Comparison of ENCODE assay signal across 11 cellular contexts in genomic region chr20:23178806-23179205, GRCh38.
DNase-seq lines count a peak whose midpoint lies in the region; ATAC-seq and TF ChIP-seq lines count a peak whose summit lies in the region.
"Had no signal": no experiment of that assay in that cellular context is flagged by ENCODE, and none has a peak within 500 bp of the region (broad histone marks: within the 10 kb centered on the region; RNA-seq: fewer than 3 reads in every experiment).

No MANE protein-coding gene starts in this region.

- intact Hi-C loops in left ventricle myocardium inferior (cut with micrococcal nuclease) (no loop called here), psoas muscle (cut with DNase I) (loop anchor here in 1 of 2 donors (2.0 kb wide), 1 partner anchor 130 kb away; the partner anchor contains the start of gene THBD)

- H3K27me3 ChIP-seq in Karpas-422 (ENCODE audit: low read length) (no peaks in the 10 kb centered on the region), left ventricle myocardium inferior (ENCODE audit: low read depth) (no peaks in the 10 kb centered on the region), psoas muscle (ENCODE audit: insufficient read depth in 3 of 3, low read length in 2 of 3) (no peaks in the 10 kb centered on the region)

- H3K9ac ChIP-seq in Karpas-422 (ENCODE audit: low read length): no peak overlapping the region

- H3K4me1 ChIP-seq in Karpas-422 (ENCODE audit: low read length) (no peaks in the 10 kb centered on the region), left ventricle myocardium inferior (peaks cover 42% of the 10 kb centered on the region), psoas muscle (peaks cover 10% of the 10 kb centered on the region)

- H2AFZ ChIP-seq in Karpas-422 (ENCODE audit: low read length): no peak overlapping the region

- H3K27ac ChIP-seq in Karpas-422 (ENCODE audit: low read length) (no peak overlapping the region), left ventricle myocardium inferior (replicated peaks) (peak overlapping the region; percentile 84), psoas muscle (peak overlapping the region; percentile 40)
- H3K27ac ChIP-seq: thoracic aorta had no signal

- H3K79me2 ChIP-seq in Karpas-422 (ENCODE audit: low read length): no peaks in the 10 kb centered on the region

- no peaks in the 10 kb centered on the region for H3K9me2 ChIP-seq in Karpas-422 (replicated peaks; ENCODE audit: insufficient read depth, low read length)

- TF ChIP-seq CTCF in astrocyte of the spinal cord (IDR thresholded peaks at IDR 0.05; ENCODE audit: low read depth, low read length) (no peak), left ventricle myocardium inferior (IDR thresholded peaks at IDR 0.05; ENCODE audit: borderline replicate concordance) (peak; percentile 65), psoas muscle (IDR thresholded peaks at IDR 0.05) (peak; percentile 77)

- in situ Hi-C loops in astrocyte of the spinal cord (cut with HindIII; ENCODE audit: low sequenced_read_pairs): no loop called here

- no peaks in the 10 kb centered on the region for H3K36me3 ChIP-seq in Karpas-422 (ENCODE audit: insufficient read depth, low read length)
- H3K36me3 ChIP-seq in left ventricle myocardium inferior: no peaks in the 10 kb centered on the region
- no peaks in the 10 kb centered on the region for H3K36me3 ChIP-seq in psoas muscle (ENCODE audit: insufficient read depth in 1 of 2, low read depth in 1 of 2)
- H3K36me3 ChIP-seq: thoracic aorta had no signal

- WGBS in psoas muscle, 3 donors: 21 to 26% (median 22%) methylated on average over 3 of the region's 3 CpGs

- no peak overlapping the region for H3K4me2 ChIP-seq in Karpas-422 (ENCODE audit: low read depth, low read length, poor library complexity, severe bottlenecking)

- H3K4me3 ChIP-seq in Karpas-422 (ENCODE audit: low read length): no peak overlapping the region
- no peak overlapping the region for H3K4me3 ChIP-seq in astrocyte of the spinal cord (ENCODE audit: low read depth, low read length)
- H3K4me3 ChIP-seq in left ventricle myocardium inferior: no peak overlapping the region
- no peak overlapping the region for H3K4me3 ChIP-seq in psoas muscle
- H3K4me3 ChIP-seq: thoracic aorta had no signal

- no peaks in the 10 kb centered on the region for H4K20me1 ChIP-seq in Karpas-422 (ENCODE audit: insufficient read depth, low read depth, low read length)

- ATAC-seq in psoas muscle (peak; percentile 88 to 98 (median 97)), GM21381 (IDR thresholded peaks at IDR 0.05; ENCODE audit: unreplicated experiment) (no peak), HG02938 (IDR thresholded peaks at IDR 0.05; ENCODE audit: unreplicated experiment) (no peak)

- H3K9me3 ChIP-seq in Karpas-422 (ENCODE audit: low read length) (no peaks in the 10 kb centered on the region), left ventricle myocardium inferior (replicated peaks) (peaks cover 13% of the 10 kb centered on the region), psoas muscle (peaks cover 7% of the 10 kb centered on the region)
- H3K9me3 ChIP-seq: thoracic aorta had no signal

- DNase-seq in Karpas-422: peak; percentile 70
- DNase-seq in astrocyte of the spinal cord (ENCODE audit: low read depth, low spot score): peak; percentile 54
- no peak for DNase-seq in left ventricle myocardium inferior
- peak in 1 of 2 donors; percentile 79 for DNase-seq in psoas muscle
- DNase-seq in NAMALWA (ENCODE audit: low spot score): no peak
- DNase-seq: CD4-positive, CD25-positive, alpha-beta regulatory T cell; NCI-H1092 treated with DMSO at 0.1 percent for 48 hours; T-helper 9 cell had no signal

Comparison
In these comparisons a context has a peak if more than half of its experiments do, and no peak if none do; other contexts are left out.
1. DNase-seq: peak in Karpas-422 (single experiment) and astrocyte of the spinal cord (single experiment); none in left ventricle myocardium inferior (single experiment) and NAMALWA (single experiment).
2. ATAC-seq: peak in psoas muscle (4 of 4); none in GM21381 (single experiment) and HG02938 (single experiment).